Comparison of ENCODE assay signal across 21 cellular contexts in genomic region chr12:117774986-117775775, GRCh38.
DNase-seq lines count a peak whose midpoint lies in the region; ATAC-seq and TF ChIP-seq lines count a peak whose summit lies in the region.
"Had no signal": no experiment of that assay in that cellular context is flagged by ENCODE, and none has a peak within 500 bp of the region (broad histone marks: within the 10 kb centered on the region; RNA-seq: fewer than 3 reads in every experiment).

No MANE protein-coding gene starts in this region.

- no peaks in the 10 kb centered on the region for H3K9me3 ChIP-seq in BE2C
- H3K9me3 ChIP-seq: ascending aorta, uterus had no signal

- DNase-seq in NCI-H510A treated with DMSO at 0.1 percent for 48 hours (lab: John Stamatoyannopoulos, UW) (peak; percentile 16), NCI-H510A (lab: John Stamatoyannopoulos, UW) (no peak), EH (ENCODE audit: low read depth) (peak; percentile 19), NCI-H2171 (lab: John Stamatoyannopoulos, UW) (peak; percentile 6), fibroblast of mammary gland (ENCODE audit: low read depth) (peak; percentile 3), T-helper 9 cell (no peak), BE2C (no peak)
- DNase-seq: ACHN; activated CD8-positive, alpha-beta T cell treated with anti-CD3 and anti-CD28 coated beads for 36 hours; activated naive CD4-positive, alpha-beta T cell treated with anti-CD3 and anti-CD28 coated beads, Interleukin-2, amount 10 ng/mL, durations not matched to agents 7 days and 5 days; activated T-cell treated with anti-CD3 and anti-CD28 coated beads, Interleukin-2, amount 50 U/mL, for 1 hour; immature natural killer cell; Karpas-422; left ventricle myocardium superior; NCI-H1092 treated with DMSO at 0.1 percent for 48 hours; NCI-H446 treated with DMSO at 0.1 percent for 48 hours; substantia nigra; uterus had no signal

- no peaks in the 10 kb centered on the region for H3K4me1 ChIP-seq in BE2C
- H3K4me1 ChIP-seq: ascending aorta, uterus had no signal

- no peak for ATAC-seq in GM21381 (IDR thresholded peaks at IDR 0.05; ENCODE audit: unreplicated experiment)
- ATAC-seq: activated CD8-positive, alpha-beta T cell treated with anti-CD3 and anti-CD28 coated beads for 36 hours; left ventricle myocardium superior; Right ventricle myocardium inferior had no signal

- no peaks in the 10 kb centered on the region for H3K36me3 ChIP-seq in BE2C
- H3K36me3 ChIP-seq: ascending aorta, uterus had no signal

- peaks cover 5% of the 10 kb centered on the region; the same call in 1 of the 2 replicates for H3K27me3 ChIP-seq in BE2C
- H3K27me3 ChIP-seq: ascending aorta, uterus had no signal

- H3K4me3 ChIP-seq in fibroblast of mammary gland (ENCODE audit: control insufficient read depth, low read depth, low read length) (no peak overlapping the region), BE2C (ENCODE audit: low read depth, low read length) (no peak overlapping the region)
- H3K4me3 ChIP-seq: ascending aorta, uterus had no signal

- TF ChIP-seq CTCF in fibroblast of mammary gland (conservative IDR thresholded peaks at IDR 0.05; ENCODE audit: control insufficient read depth, insufficient read depth, low read depth, low read length) (no peak), BE2C (IDR thresholded peaks at IDR 0.05; ENCODE audit: low read depth, low read length) (no peak)

Comparison
In these comparisons a context has a peak if more than half of its experiments do, and no peak if none do; other contexts are left out.
1. DNase-seq: peak in NCI-H510A treated with DMSO at 0.1 percent for 48 hours (single experiment), EH (single experiment), NCI-H2171 (single experiment) and fibroblast of mammary gland (single experiment); none in NCI-H510A (single experiment), T-helper 9 cell (single experiment) and BE2C (single experiment).